Comparison of ENCODE assay signal across 1 cellular context in the genomic region with DNA sequence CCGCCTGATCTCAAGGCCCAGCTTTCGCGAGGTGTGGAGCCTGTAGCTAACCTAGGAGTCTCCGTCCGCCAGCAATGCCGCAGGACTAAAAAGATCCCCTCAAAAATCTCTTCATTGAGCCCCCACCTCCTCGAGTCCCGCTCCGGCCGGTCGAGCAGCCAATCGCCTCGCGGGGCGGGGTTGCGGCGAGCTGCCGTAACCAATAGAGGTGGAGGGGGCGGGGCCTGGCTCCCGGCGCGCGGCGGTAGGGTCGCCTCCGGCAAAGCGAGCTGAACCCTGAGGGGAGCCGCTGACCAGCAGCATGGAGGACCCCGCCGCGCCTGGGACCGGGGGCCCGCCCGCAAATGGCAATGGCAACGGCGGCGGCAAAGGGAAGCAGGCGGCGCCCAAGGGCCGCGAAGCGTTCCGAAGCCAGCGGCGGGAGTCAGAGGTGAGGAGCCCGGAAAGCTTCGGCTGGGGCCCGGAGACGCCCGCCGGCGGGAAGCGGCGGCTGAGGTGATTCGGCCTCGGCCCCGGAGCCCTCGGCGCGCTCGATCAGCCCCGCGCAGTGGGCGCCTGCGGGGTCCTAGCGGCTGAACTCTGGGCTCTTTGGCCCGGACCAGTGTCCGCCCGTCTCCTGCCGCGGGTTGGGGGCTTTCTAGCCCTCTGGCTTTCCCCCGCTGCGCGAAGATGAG.
TF ChIP-seq lines count a peak whose summit lies in the region.

Gene STRIP2 (plus strand): TSS at position 261 of the 674 bp plus-strand sequence. CDS start 41 bp downstream, at position 302.

TF ChIP-seq in K562, 482 proteins besides CTCF, POLR2A, EP300 and RAD21 (continued from another document and continues in another):
- TF ChIP-seq, protein P1, sequence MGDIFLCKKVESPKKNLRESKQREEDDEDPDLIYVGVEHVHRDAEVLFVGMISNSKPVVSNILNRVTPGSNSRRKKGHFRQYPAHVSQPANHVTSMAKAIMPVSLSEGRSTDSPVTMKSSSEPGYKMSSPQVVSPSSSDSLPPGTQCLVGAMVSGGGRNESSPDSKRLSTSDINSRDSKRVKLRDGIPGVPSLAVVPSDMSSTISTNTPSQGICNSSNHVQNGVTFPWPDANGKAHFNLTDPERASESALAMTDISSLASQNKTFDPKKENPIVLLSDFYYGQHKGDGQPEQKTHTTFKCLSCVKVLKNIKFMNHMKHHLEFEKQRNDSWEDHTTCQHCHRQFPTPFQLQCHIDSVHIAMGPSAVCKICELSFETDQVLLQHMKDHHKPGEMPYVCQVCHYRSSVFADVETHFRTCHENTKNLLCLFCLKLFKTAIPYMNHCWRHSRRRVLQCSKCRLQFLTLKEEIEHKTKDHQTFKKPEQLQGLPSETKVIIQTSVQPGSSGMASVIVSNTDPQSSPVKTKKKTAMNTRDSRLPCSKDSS (IDR thresholded peaks at IDR 0.05; ENCODE audit: low read depth, partially characterized antibody) = no peak
- TF ChIP-seq, protein P2, sequence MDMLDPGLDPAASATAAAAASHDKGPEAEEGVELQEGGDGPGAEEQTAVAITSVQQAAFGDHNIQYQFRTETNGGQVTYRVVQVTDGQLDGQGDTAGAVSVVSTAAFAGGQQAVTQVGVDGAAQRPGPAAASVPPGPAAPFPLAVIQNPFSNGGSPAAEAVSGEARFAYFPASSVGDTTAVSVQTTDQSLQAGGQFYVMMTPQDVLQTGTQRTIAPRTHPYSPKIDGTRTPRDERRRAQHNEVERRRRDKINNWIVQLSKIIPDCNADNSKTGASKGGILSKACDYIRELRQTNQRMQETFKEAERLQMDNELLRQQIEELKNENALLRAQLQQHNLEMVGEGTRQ (CRISPR knock-in tag; IDR thresholded peaks at IDR 0.05) = no peak; the same call in 1 of the 2 replicates
- peak; percentile 98 for TF ChIP-seq RBFOX2 (IDR thresholded peaks at IDR 0.05; ENCODE audit: low read depth, low read length)
- no peak; the same call in 1 of the 2 replicates for TF ChIP-seq ZNF263 (CRISPR knock-in tag; IDR thresholded peaks at IDR 0.05; ENCODE audit: borderline replicate concordance)
- TF ChIP-seq ZNF239 (CRISPR knock-in tag; IDR thresholded peaks at IDR 0.05) = no peak
- TF ChIP-seq, protein P3, sequence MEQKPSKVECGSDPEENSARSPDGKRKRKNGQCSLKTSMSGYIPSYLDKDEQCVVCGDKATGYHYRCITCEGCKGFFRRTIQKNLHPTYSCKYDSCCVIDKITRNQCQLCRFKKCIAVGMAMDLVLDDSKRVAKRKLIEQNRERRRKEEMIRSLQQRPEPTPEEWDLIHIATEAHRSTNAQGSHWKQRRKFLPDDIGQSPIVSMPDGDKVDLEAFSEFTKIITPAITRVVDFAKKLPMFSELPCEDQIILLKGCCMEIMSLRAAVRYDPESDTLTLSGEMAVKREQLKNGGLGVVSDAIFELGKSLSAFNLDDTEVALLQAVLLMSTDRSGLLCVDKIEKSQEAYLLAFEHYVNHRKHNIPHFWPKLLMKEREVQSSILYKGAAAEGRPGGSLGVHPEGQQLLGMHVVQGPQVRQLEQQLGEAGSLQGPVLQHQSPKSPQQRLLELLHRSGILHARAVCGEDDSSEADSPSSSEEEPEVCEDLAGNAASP (IDR thresholded peaks at IDR 0.05) = no peak
- TF ChIP-seq ZC3H11A (IDR thresholded peaks at IDR 0.05; ENCODE audit: low read depth, low read length) = no peak
- TF ChIP-seq, protein P4, sequence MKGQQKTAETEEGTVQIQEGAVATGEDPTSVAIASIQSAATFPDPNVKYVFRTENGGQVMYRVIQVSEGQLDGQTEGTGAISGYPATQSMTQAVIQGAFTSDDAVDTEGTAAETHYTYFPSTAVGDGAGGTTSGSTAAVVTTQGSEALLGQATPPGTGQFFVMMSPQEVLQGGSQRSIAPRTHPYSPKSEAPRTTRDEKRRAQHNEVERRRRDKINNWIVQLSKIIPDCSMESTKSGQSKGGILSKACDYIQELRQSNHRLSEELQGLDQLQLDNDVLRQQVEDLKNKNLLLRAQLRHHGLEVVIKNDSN (CRISPR knock-in tag; IDR thresholded peaks at IDR 0.05) = peak; percentile 34
- TF ChIP-seq TCF3 (CRISPR knock-in tag; IDR thresholded peaks at IDR 0.05) = peak; percentile 30; the same call in 1 of the 2 replicates
- TF ChIP-seq NELFE (IDR thresholded peaks at IDR 0.05; ENCODE audit: insufficient read depth, insufficient read length) = no peak
- no peak for TF ChIP-seq FOXO4 (CRISPR knock-in tag; IDR thresholded peaks at IDR 0.05)
- TF ChIP-seq, protein P5, sequence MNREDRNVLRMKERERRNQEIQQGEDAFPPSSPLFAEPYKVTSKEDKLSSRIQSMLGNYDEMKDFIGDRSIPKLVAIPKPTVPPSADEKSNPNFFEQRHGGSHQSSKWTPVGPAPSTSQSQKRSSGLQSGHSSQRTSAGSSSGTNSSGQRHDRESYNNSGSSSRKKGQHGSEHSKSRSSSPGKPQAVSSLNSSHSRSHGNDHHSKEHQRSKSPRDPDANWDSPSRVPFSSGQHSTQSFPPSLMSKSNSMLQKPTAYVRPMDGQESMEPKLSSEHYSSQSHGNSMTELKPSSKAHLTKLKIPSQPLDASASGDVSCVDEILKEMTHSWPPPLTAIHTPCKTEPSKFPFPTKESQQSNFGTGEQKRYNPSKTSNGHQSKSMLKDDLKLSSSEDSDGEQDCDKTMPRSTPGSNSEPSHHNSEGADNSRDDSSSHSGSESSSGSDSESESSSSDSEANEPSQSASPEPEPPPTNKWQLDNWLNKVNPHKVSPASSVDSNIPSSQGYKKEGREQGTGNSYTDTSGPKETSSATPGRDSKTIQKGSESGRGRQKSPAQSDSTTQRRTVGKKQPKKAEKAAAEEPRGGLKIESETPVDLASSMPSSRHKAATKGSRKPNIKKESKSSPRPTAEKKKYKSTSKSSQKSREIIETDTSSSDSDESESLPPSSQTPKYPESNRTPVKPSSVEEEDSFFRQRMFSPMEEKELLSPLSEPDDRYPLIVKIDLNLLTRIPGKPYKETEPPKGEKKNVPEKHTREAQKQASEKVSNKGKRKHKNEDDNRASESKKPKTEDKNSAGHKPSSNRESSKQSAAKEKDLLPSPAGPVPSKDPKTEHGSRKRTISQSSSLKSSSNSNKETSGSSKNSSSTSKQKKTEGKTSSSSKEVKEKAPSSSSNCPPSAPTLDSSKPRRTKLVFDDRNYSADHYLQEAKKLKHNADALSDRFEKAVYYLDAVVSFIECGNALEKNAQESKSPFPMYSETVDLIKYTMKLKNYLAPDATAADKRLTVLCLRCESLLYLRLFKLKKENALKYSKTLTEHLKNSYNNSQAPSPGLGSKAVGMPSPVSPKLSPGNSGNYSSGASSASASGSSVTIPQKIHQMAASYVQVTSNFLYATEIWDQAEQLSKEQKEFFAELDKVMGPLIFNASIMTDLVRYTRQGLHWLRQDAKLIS (CRISPR knock-in tag; IDR thresholded peaks at IDR 0.05) = peak; percentile 89
- TF ChIP-seq MXD1 (CRISPR knock-in tag; IDR thresholded peaks at IDR 0.05; ENCODE audit: borderline replicate concordance, poor library complexity, severe bottlenecking) = no peak
- TF ChIP-seq ZNF589 (CRISPR knock-in tag; IDR thresholded peaks at IDR 0.05; ENCODE audit: low read depth) = no peak
- no peak for TF ChIP-seq NR2F6 (CRISPR knock-in tag; IDR thresholded peaks at IDR 0.05)
- TF ChIP-seq NFYB (IDR thresholded peaks at IDR 0.05; ENCODE audit: extremely low read depth, insufficient read length) = peak; percentile 96
- no peak; the same call in 1 of the 2 replicates for TF ChIP-seq HNRNPL (IDR thresholded peaks at IDR 0.05; ENCODE audit: low read depth, low read length)
- TF ChIP-seq SMAD2 (IDR thresholded peaks at IDR 0.05; ENCODE audit: low read depth, low read length) = no peak
- peak; percentile 18; the same call in 1 of the 2 replicates for TF ChIP-seq THRB (CRISPR knock-in tag; conservative IDR thresholded peaks at IDR 0.05)
- 0 out of 2 replicates have a peak, but pooled peaks have one; percentile 54 for TF ChIP-seq ZFP91 (CRISPR knock-in tag; IDR thresholded peaks at IDR 0.05)
- TF ChIP-seq CREB1 (IDR thresholded peaks at IDR 0.05) = 0 out of 2 replicates have a peak, but pooled peaks have one; percentile 40
- TF ChIP-seq CREB1 (CRISPR knock-in tag; IDR thresholded peaks at IDR 0.05) = no peak; the same call in 1 of the 2 replicates
- TF ChIP-seq ESRRB (CRISPR knock-in tag; IDR thresholded peaks at IDR 0.05; ENCODE audit: borderline replicate concordance) = no peak
- TF ChIP-seq ZNF707 (CRISPR knock-in tag; conservative IDR thresholded peaks at IDR 0.05) = no peak
- TF ChIP-seq NFE2 (IDR thresholded peaks at IDR 0.05; ENCODE audit: low read depth) = no peak
- no peak for TF ChIP-seq KAT2B (IDR thresholded peaks at IDR 0.05; ENCODE audit: low read depth, low read length)
- no peak for TF ChIP-seq MTF1 (CRISPR knock-in tag; IDR thresholded peaks at IDR 0.05; ENCODE audit: borderline replicate concordance)
- 0 out of 2 replicates have a peak, but pooled peaks have one; percentile 23 for TF ChIP-seq HDAC2 (IDR thresholded peaks at IDR 0.05)
- TF ChIP-seq ARID1B (IDR thresholded peaks at IDR 0.05) = no peak
- TF ChIP-seq KLF6 (CRISPR knock-in tag; IDR thresholded peaks at IDR 0.05; ENCODE audit: borderline replicate concordance) = no peak
- TF ChIP-seq NFXL1 (CRISPR knock-in tag; IDR thresholded peaks at IDR 0.05) = no peak
- no peak for TF ChIP-seq KLF13 (tag; IDR thresholded peaks at IDR 0.05; ENCODE audit: borderline replicate concordance, low read depth)
- TF ChIP-seq, protein P6, sequence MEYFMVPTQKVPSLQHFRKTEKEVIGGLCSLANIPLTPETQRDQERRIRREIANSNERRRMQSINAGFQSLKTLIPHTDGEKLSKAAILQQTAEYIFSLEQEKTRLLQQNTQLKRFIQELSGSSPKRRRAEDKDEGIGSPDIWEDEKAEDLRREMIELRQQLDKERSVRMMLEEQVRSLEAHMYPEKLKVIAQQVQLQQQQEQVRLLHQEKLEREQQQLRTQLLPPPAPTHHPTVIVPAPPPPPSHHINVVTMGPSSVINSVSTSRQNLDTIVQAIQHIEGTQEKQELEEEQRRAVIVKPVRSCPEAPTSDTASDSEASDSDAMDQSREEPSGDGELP (CRISPR knock-in tag; IDR thresholded peaks at IDR 0.05; ENCODE audit: borderline replicate concordance) = peak; percentile 58; the same call in 1 of the 2 replicates
- TF ChIP-seq, protein P7, sequence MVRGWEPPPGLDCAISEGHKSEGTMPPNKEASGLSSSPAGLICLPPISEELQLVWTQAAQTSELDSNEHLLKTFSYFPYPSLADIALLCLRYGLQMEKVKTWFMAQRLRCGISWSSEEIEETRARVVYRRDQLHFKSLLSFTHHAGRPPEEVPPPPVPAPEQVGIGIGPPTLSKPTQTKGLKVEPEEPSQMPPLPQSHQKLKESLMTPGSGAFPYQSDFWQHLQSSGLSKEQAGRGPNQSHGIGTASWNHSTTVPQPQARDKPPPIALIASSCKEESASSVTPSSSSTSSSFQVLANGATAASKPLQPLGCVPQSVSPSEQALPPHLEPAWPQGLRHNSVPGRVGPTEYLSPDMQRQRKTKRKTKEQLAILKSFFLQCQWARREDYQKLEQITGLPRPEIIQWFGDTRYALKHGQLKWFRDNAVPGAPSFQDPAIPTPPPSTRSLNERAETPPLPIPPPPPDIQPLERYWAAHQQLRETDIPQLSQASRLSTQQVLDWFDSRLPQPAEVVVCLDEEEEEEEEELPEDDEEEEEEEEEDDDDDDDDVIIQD (CRISPR knock-in tag; IDR thresholded peaks at IDR 0.05) = no peak
- TF ChIP-seq SNRNP70 (optimal IDR thresholded peaks at IDR 0.05; ENCODE audit: low read depth, low read length) = no peak
- no peak for TF ChIP-seq RFX7 (CRISPR knock-in tag; IDR thresholded peaks at IDR 0.05)
- TF ChIP-seq RAD51 (IDR thresholded peaks at IDR 0.05; ENCODE audit: borderline replicate concordance, low read depth) = no peak
- TF ChIP-seq HDAC6 (IDR thresholded peaks at IDR 0.05; ENCODE audit: low read depth, low read length) = no peak; the same call in 1 of the 2 replicates
